In the genomic region with DNA sequence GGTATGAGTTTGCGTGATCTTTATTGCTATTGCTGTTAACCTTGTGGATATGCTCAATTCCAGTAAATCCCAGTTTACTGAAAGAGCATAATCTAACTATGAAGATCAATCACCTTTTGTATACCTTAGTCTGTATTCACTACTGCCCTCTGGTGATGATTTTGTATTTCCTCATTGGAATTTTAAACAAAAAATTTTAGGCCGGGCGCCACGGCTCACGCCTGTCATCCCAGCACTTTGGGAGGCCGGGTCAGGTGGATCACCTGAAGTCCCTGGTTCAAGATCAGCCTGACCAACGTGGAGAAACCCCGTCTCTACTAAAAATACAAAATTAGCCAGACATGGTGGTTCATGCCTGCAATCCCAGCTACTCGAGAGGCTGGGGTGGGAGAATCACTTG, we compare ENCODE assay signal across 2 cellular contexts.
TF ChIP-seq lines count a peak whose summit lies in the region.

No MANE protein-coding gene starts in this region.

TF ChIP-seq in GM23338, 12 proteins besides CTCF, POLR2A, EP300 and RAD21 (continued from another document):
- no peak for TF ChIP-seq EZH2phosphoT487 (IDR thresholded peaks at IDR 0.05; ENCODE audit: unreplicated experiment)
- no peak for TF ChIP-seq JUNB (IDR thresholded peaks at IDR 0.05; ENCODE audit: unreplicated experiment)

TF ChIP-seq in HepG2, 621 proteins besides CTCF, POLR2A, EP300 and RAD21 (continued from another document):
- TF ChIP-seq, protein P1, sequence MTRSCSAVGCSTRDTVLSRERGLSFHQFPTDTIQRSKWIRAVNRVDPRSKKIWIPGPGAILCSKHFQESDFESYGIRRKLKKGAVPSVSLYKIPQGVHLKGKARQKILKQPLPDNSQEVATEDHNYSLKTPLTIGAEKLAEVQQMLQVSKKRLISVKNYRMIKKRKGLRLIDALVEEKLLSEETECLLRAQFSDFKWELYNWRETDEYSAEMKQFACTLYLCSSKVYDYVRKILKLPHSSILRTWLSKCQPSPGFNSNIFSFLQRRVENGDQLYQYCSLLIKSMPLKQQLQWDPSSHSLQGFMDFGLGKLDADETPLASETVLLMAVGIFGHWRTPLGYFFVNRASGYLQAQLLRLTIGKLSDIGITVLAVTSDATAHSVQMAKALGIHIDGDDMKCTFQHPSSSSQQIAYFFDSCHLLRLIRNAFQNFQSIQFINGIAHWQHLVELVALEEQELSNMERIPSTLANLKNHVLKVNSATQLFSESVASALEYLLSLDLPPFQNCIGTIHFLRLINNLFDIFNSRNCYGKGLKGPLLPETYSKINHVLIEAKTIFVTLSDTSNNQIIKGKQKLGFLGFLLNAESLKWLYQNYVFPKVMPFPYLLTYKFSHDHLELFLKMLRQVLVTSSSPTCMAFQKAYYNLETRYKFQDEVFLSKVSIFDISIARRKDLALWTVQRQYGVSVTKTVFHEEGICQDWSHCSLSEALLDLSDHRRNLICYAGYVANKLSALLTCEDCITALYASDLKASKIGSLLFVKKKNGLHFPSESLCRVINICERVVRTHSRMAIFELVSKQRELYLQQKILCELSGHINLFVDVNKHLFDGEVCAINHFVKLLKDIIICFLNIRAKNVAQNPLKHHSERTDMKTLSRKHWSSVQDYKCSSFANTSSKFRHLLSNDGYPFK (CRISPR knock-in tag; IDR thresholded peaks at IDR 0.05; ENCODE audit: borderline replicate concordance) = no peak
- TF ChIP-seq MAFF (IDR thresholded peaks at IDR 0.05; ENCODE audit: low read depth, low read length) (no peak), STAG1 (CRISPR knock-in tag; IDR thresholded peaks at IDR 0.05) (peak; percentile 38), ZNF24 (IDR thresholded peaks at IDR 0.05) (no peak), TGIF2 (CRISPR knock-in tag; IDR thresholded peaks at IDR 0.05) (no peak), FOSL2 (CRISPR knock-in tag; IDR thresholded peaks at IDR 0.05) (no peak), GATAD2A (CRISPR knock-in tag; IDR thresholded peaks at IDR 0.05) (no peak), ZFP82 (CRISPR knock-in tag; IDR thresholded peaks at IDR 0.05; ENCODE audit: borderline replicate concordance) (no peak), YY1 (IDR thresholded peaks at IDR 0.05; ENCODE audit: insufficient read depth, insufficient replicate concordance, low read depth, low read length) (no peak)
- TF ChIP-seq, protein P2, sequence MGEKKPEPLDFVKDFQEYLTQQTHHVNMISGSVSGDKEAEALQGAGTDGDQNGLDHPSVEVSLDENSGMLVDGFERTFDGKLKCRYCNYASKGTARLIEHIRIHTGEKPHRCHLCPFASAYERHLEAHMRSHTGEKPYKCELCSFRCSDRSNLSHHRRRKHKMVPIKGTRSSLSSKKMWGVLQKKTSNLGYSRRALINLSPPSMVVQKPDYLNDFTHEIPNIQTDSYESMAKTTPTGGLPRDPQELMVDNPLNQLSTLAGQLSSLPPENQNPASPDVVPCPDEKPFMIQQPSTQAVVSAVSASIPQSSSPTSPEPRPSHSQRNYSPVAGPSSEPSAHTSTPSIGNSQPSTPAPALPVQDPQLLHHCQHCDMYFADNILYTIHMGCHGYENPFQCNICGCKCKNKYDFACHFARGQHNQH (CRISPR knock-in tag; IDR thresholded peaks at IDR 0.05) = no peak
- TF ChIP-seq, protein P3, sequence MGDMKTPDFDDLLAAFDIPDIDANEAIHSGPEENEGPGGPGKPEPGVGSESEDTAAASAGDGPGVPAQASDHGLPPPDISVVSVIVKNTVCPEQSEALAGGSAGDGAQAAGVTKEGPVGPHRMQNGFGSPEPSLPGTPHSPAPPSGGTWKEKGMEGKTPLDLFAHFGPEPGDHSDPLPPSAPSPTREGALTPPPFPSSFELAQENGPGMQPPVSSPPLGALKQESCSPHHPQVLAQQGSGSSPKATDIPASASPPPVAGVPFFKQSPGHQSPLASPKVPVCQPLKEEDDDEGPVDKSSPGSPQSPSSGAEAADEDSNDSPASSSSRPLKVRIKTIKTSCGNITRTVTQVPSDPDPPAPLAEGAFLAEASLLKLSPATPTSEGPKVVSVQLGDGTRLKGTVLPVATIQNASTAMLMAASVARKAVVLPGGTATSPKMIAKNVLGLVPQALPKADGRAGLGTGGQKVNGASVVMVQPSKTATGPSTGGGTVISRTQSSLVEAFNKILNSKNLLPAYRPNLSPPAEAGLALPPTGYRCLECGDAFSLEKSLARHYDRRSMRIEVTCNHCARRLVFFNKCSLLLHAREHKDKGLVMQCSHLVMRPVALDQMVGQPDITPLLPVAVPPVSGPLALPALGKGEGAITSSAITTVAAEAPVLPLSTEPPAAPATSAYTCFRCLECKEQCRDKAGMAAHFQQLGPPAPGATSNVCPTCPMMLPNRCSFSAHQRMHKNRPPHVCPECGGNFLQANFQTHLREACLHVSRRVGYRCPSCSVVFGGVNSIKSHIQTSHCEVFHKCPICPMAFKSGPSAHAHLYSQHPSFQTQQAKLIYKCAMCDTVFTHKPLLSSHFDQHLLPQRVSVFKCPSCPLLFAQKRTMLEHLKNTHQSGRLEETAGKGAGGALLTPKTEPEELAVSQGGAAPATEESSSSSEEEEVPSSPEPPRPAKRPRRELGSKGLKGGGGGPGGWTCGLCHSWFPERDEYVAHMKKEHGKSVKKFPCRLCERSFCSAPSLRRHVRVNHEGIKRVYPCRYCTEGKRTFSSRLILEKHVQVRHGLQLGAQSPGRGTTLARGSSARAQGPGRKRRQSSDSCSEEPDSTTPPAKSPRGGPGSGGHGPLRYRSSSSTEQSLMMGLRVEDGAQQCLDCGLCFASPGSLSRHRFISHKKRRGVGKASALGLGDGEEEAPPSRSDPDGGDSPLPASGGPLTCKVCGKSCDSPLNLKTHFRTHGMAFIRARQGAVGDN (CRISPR knock-in tag; IDR thresholded peaks at IDR 0.05) = 0 out of 2 replicates have a peak, but pooled peaks have one; percentile 14
- TF ChIP-seq, protein P4, sequence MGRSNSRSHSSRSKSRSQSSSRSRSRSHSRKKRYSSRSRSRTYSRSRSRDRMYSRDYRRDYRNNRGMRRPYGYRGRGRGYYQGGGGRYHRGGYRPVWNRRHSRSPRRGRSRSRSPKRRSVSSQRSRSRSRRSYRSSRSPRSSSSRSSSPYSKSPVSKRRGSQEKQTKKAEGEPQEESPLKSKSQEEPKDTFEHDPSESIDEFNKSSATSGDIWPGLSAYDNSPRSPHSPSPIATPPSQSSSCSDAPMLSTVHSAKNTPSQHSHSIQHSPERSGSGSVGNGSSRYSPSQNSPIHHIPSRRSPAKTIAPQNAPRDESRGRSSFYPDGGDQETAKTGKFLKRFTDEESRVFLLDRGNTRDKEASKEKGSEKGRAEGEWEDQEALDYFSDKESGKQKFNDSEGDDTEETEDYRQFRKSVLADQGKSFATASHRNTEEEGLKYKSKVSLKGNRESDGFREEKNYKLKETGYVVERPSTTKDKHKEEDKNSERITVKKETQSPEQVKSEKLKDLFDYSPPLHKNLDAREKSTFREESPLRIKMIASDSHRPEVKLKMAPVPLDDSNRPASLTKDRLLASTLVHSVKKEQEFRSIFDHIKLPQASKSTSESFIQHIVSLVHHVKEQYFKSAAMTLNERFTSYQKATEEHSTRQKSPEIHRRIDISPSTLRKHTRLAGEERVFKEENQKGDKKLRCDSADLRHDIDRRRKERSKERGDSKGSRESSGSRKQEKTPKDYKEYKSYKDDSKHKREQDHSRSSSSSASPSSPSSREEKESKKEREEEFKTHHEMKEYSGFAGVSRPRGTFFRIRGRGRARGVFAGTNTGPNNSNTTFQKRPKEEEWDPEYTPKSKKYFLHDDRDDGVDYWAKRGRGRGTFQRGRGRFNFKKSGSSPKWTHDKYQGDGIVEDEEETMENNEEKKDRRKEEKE (IDR thresholded peaks at IDR 0.05) = no peak
TF ChIP-seq in HepG2: peak in this region for 4.
